Comparison of ENCODE assay signal across 8 cellular contexts in genomic region chr9:16626577-16627130, GRCh38.
DNase-seq lines count a peak whose midpoint lies in the region; ATAC-seq and TF ChIP-seq lines count a peak whose summit lies in the region.

No MANE protein-coding gene starts in this region.

- no peaks in the 10 kb centered on the region for H3K4me1 Mint-ChIP-seq in naive thymus-derived CD8-positive, alpha-beta T cell
- H3K4me1 Mint-ChIP-seq in natural killer cell treated with Interleukin-12 subunit alpha and Interleukin-12 subunit beta and Interleukin-15 and Interleukin-18, amount 100 ng/mL, for 72 hours (ENCODE audit: low read depth in 2 of 2): peaks cover 0 to 13% of the 10 kb centered on the region in 2 donors

- H3K27me3 Mint-ChIP-seq in naive thymus-derived CD8-positive, alpha-beta T cell: peaks cover 0 to 9% (median 0%) of the 10 kb centered on the region in 5 donors
- H3K27me3 Mint-ChIP-seq in natural killer cell treated with Interleukin-12 subunit alpha and Interleukin-12 subunit beta and Interleukin-15 and Interleukin-18, amount 100 ng/mL, for 72 hours: no peaks in the 10 kb centered on the region

- no peak overlapping the region for H3K4me3 Mint-ChIP-seq in naive thymus-derived CD8-positive, alpha-beta T cell
- no peak overlapping the region for H3K4me3 Mint-ChIP-seq in natural killer cell treated with Interleukin-12 subunit alpha and Interleukin-12 subunit beta and Interleukin-15 and Interleukin-18, amount 100 ng/mL, for 72 hours

- H3K36me3 Mint-ChIP-seq in naive thymus-derived CD8-positive, alpha-beta T cell: no peaks in the 10 kb centered on the region
- H3K36me3 Mint-ChIP-seq in natural killer cell treated with Interleukin-12 subunit alpha and Interleukin-12 subunit beta and Interleukin-15 and Interleukin-18, amount 100 ng/mL, for 72 hours: no peaks in the 10 kb centered on the region

- no peak overlapping the region for H3K27ac Mint-ChIP-seq in naive thymus-derived CD8-positive, alpha-beta T cell
- H3K27ac Mint-ChIP-seq in natural killer cell treated with Interleukin-12 subunit alpha and Interleukin-12 subunit beta and Interleukin-15 and Interleukin-18, amount 100 ng/mL, for 72 hours: no peak overlapping the region

- POLR2A ChIA-PET in naive thymus-derived CD8-positive, alpha-beta T cell (lab: Charles Lee): no interaction called here

- TF ChIP-seq CTCF in GM12865 (IDR thresholded peaks at IDR 0.05; ENCODE audit: insufficient read depth, low read depth, low read length, missing control alignments): no peak
- TF ChIP-seq CTCF in fibroblast of the aortic adventitia (IDR thresholded peaks at IDR 0.05; ENCODE audit: insufficient read depth, low read length): no peak

- DNase-seq in GM12865 (ENCODE audit: low read depth): peak; percentile 12
- DNase-seq in NCI-H748 treated with DMSO at 0.1 percent for 48 hours (lab: John Stamatoyannopoulos, UW): peak; percentile 69
- peak; percentile 84 for DNase-seq in fibroblast of the aortic adventitia (ENCODE audit: low read depth)
- DNase-seq in renal cortical epithelial cell (ENCODE audit: low read depth): peak; percentile 95
- DNase-seq in naive thymus-derived CD8-positive, alpha-beta T cell: no peak
- no peak for DNase-seq in SW 1271 (lab: John Stamatoyannopoulos, UW)
- DNase-seq in NCI-H1105 (lab: John Stamatoyannopoulos, UW): no peak
- DNase-seq in natural killer cell treated with Interleukin-12 subunit alpha and Interleukin-12 subunit beta and Interleukin-15 and Interleukin-18, amount 100 ng/mL, for 72 hours (ENCODE audit: low spot score): no peak

- no peak overlapping the region for H3K4me3 ChIP-seq in GM12865 (ENCODE audit: low read depth, low read length)
- no peak overlapping the region for H3K4me3 ChIP-seq in fibroblast of the aortic adventitia (ENCODE audit: low read depth, low read length)

- peaks cover 0 to 4% (median 0%) of the 10 kb centered on the region in 9 donors for H3K9me3 Mint-ChIP-seq in naive thymus-derived CD8-positive, alpha-beta T cell
- H3K9me3 Mint-ChIP-seq in natural killer cell treated with Interleukin-12 subunit alpha and Interleukin-12 subunit beta and Interleukin-15 and Interleukin-18, amount 100 ng/mL, for 72 hours: no peaks in the 10 kb centered on the region

- no peak for ATAC-seq in naive thymus-derived CD8-positive, alpha-beta T cell
- no peak for ATAC-seq in natural killer cell treated with Interleukin-12 subunit alpha and Interleukin-12 subunit beta and Interleukin-15 and Interleukin-18, amount 100 ng/mL, for 72 hours

Comparison
In these comparisons a context has a peak if more than half of its experiments do, and no peak if none do; other contexts are left out.
1. DNase-seq: peak in GM12865 (single experiment), NCI-H748 treated with DMSO at 0.1 percent for 48 hours (single experiment), fibroblast of the aortic adventitia (single experiment) and renal cortical epithelial cell (single experiment); none in naive thymus-derived CD8-positive, alpha-beta T cell (0 of 10), SW 1271 (0 of 2), NCI-H1105 (single experiment) and natural killer cell treated with Interleukin-12 subunit alpha and Interleukin-12 subunit beta and Interleukin-15 and Interleukin-18, amount 100 ng/mL, for 72 hours (single experiment).